8 cellular contexts compared by ENCODE assay signal in the genomic region with DNA sequence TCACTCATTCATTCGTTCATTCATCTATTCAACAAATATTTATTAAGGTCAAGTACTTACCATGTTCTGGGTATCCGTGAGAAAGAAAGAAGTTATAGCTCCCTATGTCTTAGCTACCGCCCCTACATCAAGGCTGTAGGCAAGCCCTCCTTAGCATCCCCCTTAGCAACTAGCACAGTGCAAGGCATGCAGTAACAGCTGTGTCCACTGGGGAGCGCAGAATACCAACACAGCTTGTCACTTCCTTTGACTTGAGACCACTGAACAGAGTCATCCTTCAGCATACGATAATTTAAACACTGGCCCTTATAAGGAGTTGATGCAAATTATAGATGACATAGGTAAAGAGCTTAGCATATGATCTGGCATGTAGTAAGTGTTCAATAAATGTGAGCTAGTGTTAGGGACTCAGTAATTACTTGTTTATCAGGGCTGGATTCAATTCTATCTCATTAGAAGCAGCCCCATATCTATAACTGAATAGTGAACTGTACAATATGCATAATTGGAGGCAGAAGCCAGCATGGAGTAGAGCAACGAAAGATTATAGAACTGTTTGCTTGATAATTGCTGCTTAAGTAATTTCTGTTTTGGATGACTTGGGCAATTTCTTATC. TPM values are rescaled to one million over a fixed set of nuclear protein-coding genes. Genes with fewer than 3 reads are reported as not detected.
DNase-seq lines count a peak whose midpoint lies in the region; ATAC-seq, FAIRE-seq and TF ChIP-seq lines count a peak whose summit lies in the region.

No MANE protein-coding gene starts in this region.

- intact Hi-C loops in body of pancreas (cut with DNase I): no loop called here

- DNase-seq in D341Med (ENCODE audit: low spot score) (peak; percentile 63), HTR-8/SVneo (ENCODE audit: insufficient read length, low spot score) (peak; percentile 67), T-helper 17 cell (peak in 2 of 3 donors; percentile 10 to 19), body of pancreas (peak; percentile 16 to 58 (median 25)), islet precursor cell (peak; percentile 80), OCI-M2 (lab: John Stamatoyannopoulos, UW; ENCODE audit: unreplicated experiment) (no peak)
- DNase-seq in stimulated activated CD4-positive, alpha-beta T cell treated with anti-CD3 and anti-CD28 coated beads, Interleukin-4, amount 100 ng/mL, for 24 hours: peak; percentile 48

- H3K9me3 ChIP-seq in T-helper 17 cell (ENCODE audit: control insufficient read depth, low read length, poor library complexity, severe bottlenecking): no peaks in the 10 kb centered on the region
- H3K9me3 ChIP-seq in body of pancreas: no peaks in the 10 kb centered on the region

- peak; percentile 94 for ATAC-seq in GM19438 (IDR thresholded peaks at IDR 0.05; ENCODE audit: low read depth, unreplicated experiment)
- peak; percentile 75 for ATAC-seq in T-helper 17 cell
- ATAC-seq in body of pancreas: no peak

- peaks cover 4% of the 10 kb centered on the region for H3K4me1 Mint-ChIP-seq in T-helper 17 cell

- H3K36me3 Mint-ChIP-seq in T-helper 17 cell (ENCODE audit: low read depth): no peaks in the 10 kb centered on the region

- H3K27ac ChIP-seq in body of pancreas: no peak overlapping the region

- TF ChIP-seq CTCF in body of pancreas (IDR thresholded peaks at IDR 0.05): peak in 6 of 7 experiments; percentile 38 to 60 (median 54)

- 6 to 16% methylated on average over 5 to 6 of the region's 6 CpGs for WGBS in body of pancreas, 2 donors

- no peaks in the 10 kb centered on the region for H3K36me3 ChIP-seq in body of pancreas (replicated peaks in 1 of 2; ENCODE audit: insufficient read depth in 1 of 2, low read depth in 2 of 2)

- H3K27me3 ChIP-seq in body of pancreas: no peaks in the 10 kb centered on the region

- no peak overlapping the region for H3K27ac Mint-ChIP-seq in T-helper 17 cell

- no peak overlapping the region for H3K4me3 Mint-ChIP-seq in T-helper 17 cell

- H3K27me3 Mint-ChIP-seq in T-helper 17 cell: no peaks in the 10 kb centered on the region

- H3K4me3 ChIP-seq in body of pancreas: no peak overlapping the region

- H3K4me1 ChIP-seq in body of pancreas: no peaks in the 10 kb centered on the region

- no peak for TF ChIP-seq POLR2A in body of pancreas (IDR thresholded peaks at IDR 0.05)

- peak; percentile 72 for FAIRE-seq in HTR-8/SVneo (lab: Jason Lieb, UNC)

RNA-seq across cellular contexts. Expression of a gene that starts 8.7 kb away (rescaled TPM):
- total RNA-seq in T-helper 17 cell: not detected
- total RNA-seq in body of pancreas: not detected

RNA-seq across cellular contexts. Expression of a gene that starts 46.1 kb away (rescaled TPM):
- not detected for total RNA-seq in T-helper 17 cell
- total RNA-seq in body of pancreas: not detected
